Comparison of ENCODE assay signal across 10 cellular contexts in genomic region chr7:2613113-2613925, GRCh38. TPM values are rescaled to one million over a fixed set of nuclear protein-coding genes. Genes with fewer than 3 reads are reported as not detected.
DNase-seq lines count a peak whose midpoint lies in the region; ATAC-seq and TF ChIP-seq lines count a peak whose summit lies in the region.
"Had no signal": no experiment of that assay in that cellular context is flagged by ENCODE, and none has a peak within 500 bp of the region (broad histone marks: within the 10 kb centered on the region; RNA-seq: fewer than 3 reads in every experiment).

No MANE protein-coding gene starts in this region.

- H3K36me3 ChIP-seq in thoracic aorta = no peaks in the 10 kb centered on the region

- H3K4me3 ChIP-seq in right cardiac atrium (ENCODE audit: low read length) (no peak overlapping the region), thoracic aorta (peak overlapping the region; percentile 64)

- intact Hi-C loops in right cardiac atrium (cut with DNase I) = no loop called here

- H3K4me1 ChIP-seq in right cardiac atrium (ENCODE audit: control insufficient read depth, insufficient read depth, low read length) = no peaks in the 10 kb centered on the region
- H3K4me1 ChIP-seq in thoracic aorta (ENCODE audit: control insufficient read depth in 1 of 2, low read depth in 2 of 2) = peaks cover 25 to 52% of the 10 kb centered on the region in 2 donors

- WGBS in right cardiac atrium = 58% methylated on average over 19 of the region's 19 CpGs

- H3K27ac ChIP-seq in right cardiac atrium (ENCODE audit: low read length) = peak overlapping the region; percentile 61
- peak overlapping the region; percentile 86 to 91 for H3K27ac ChIP-seq in thoracic aorta

- H3K9me3 ChIP-seq in right cardiac atrium (ENCODE audit: control insufficient read depth, low read length) = no peaks in the 10 kb centered on the region
- H3K9me3 ChIP-seq in thoracic aorta = no peaks in the 10 kb centered on the region

- ATAC-seq in right cardiac atrium (peak in 1 of 2 donors; percentile 4), thoracic aorta (ENCODE audit: insufficient number of reproducible peaks, low FRiP score, low read depth) (no peak)

- DNase-seq in NCI-H1417 (lab: John Stamatoyannopoulos, UW) (peak in 2 of 3 experiments; percentile 40 to 52), NCI-H1417 treated with DMSO at 0.1 percent for 48 hours (lab: John Stamatoyannopoulos, UW) (no peak), SHP77 treated with DMSO at 0.1 percent for 48 hours (lab: John Stamatoyannopoulos, UW) (peak; percentile 54), right cardiac atrium (peak in 1 of 3 donors; percentile 52), thoracic aorta (ENCODE audit: low spot score) (no peak), GM20000 (ENCODE audit: low spot score) (no peak), OCI-M1 (lab: John Stamatoyannopoulos, UW) (no peak), NCI-H2196 (lab: John Stamatoyannopoulos, UW; ENCODE audit: unreplicated experiment) (no peak)
- DNase-seq: NCI-H524, occipital lobe had no signal

- H3K27me3 ChIP-seq in right cardiac atrium (ENCODE audit: control insufficient read depth, insufficient read depth) = no peaks in the 10 kb centered on the region
- no peaks in the 10 kb centered on the region for H3K27me3 ChIP-seq in thoracic aorta (replicated peaks; ENCODE audit: insufficient read depth)

- no peak for TF ChIP-seq CTCF in thoracic aorta (IDR thresholded peaks at IDR 0.05)
- no peak for TF ChIP-seq CTCF in GM20000 (IDR thresholded peaks at IDR 0.05; ENCODE audit: extremely low read depth, missing control alignments)

RNA-seq across cellular contexts. Expression of gene TTYH3, which starts 18.5 kb away (rescaled TPM):
- total RNA-seq in right cardiac atrium (10 to 100 TPM; 12.4 to 25.0 (median 17.0) TPM), thoracic aorta (10 to 100 TPM; 58.6 to 69.3 TPM)
- polyA plus RNA-seq in right cardiac atrium = 8.1 TPM

RNA-seq across cellular contexts. Expression of gene IQCE, which starts 54.5 kb away (rescaled TPM):
- 10 to 100 TPM; 10.6 to 16.0 (median 15.2) TPM for total RNA-seq in right cardiac atrium
- 7.9 TPM for polyA plus RNA-seq in right cardiac atrium
- 10 to 100 TPM; 10.6 to 40.1 TPM for total RNA-seq in thoracic aorta

RNA-seq across cellular contexts. Expression of gene BRAT1, which starts 58.0 kb away (rescaled TPM):
- 10 to 100 TPM; 15.4 to 19.0 (median 16.1) TPM for total RNA-seq in right cardiac atrium
- polyA plus RNA-seq in right cardiac atrium = 16.9 TPM
- 10 to 100 TPM; 28.8 to 43.6 TPM for total RNA-seq in thoracic aorta

Comparison
In these comparisons a context has a peak if more than half of its experiments do, and no peak if none do; other contexts are left out.
1. DNase-seq: peak in NCI-H1417 (2 of 3) and SHP77 treated with DMSO at 0.1 percent for 48 hours (single experiment); none in NCI-H1417 treated with DMSO at 0.1 percent for 48 hours (single experiment), thoracic aorta (single experiment), GM20000 (single experiment), OCI-M1 (single experiment) and NCI-H2196 (single experiment).